Comparison of ENCODE assay signal across 16 cellular contexts in genomic region chr10:103047381-103047780, GRCh38.
DNase-seq lines count a peak whose midpoint lies in the region; ATAC-seq and TF ChIP-seq lines count a peak whose summit lies in the region.
"Had no signal": no experiment of that assay in that cellular context is flagged by ENCODE, and none has a peak within 500 bp of the region (broad histone marks: within the 10 kb centered on the region; RNA-seq: fewer than 3 reads in every experiment).

No MANE protein-coding gene starts in this region.

- no peak overlapping the region for H3K9ac ChIP-seq in Karpas-422 (ENCODE audit: low read length)
- H3K9ac ChIP-seq: BLaER1 treated with 17β-estradiol and CSF1 and Interleukin-3, amounts not matched to agents 10 nM and 100 nM had no signal

- H3K27me3 ChIP-seq in ascending aorta = no peaks in the 10 kb centered on the region
- H3K27me3 ChIP-seq in thoracic aorta (replicated peaks; ENCODE audit: insufficient read depth) = no peaks in the 10 kb centered on the region
- H3K27me3 ChIP-seq in Karpas-422 (ENCODE audit: low read length) = no peaks in the 10 kb centered on the region; the same call in 1 of the 2 replicates
- H3K27me3 ChIP-seq: BLaER1 treated with 17β-estradiol and CSF1 and Interleukin-3, amounts not matched to agents 10 nM and 100 nM had no signal

- H2AFZ ChIP-seq in Karpas-422 (ENCODE audit: low read length) = no peak overlapping the region

- POLR2A ChIA-PET in HEK293 (lab: Yijun Ruan, JAX) = interaction anchor here (0.7 kb wide), 1 partner anchor 12 kb away, joined by 3 read pairs; no protein-coding TSS in a partner anchor

- CTCF ChIA-PET in HEK293 (lab: Yijun Ruan, JAX) = no interaction called here

- H4K20me1 ChIP-seq in Karpas-422 (ENCODE audit: insufficient read depth, low read depth, low read length) = 0 out of 2 replicates have a peak, but pooled peaks cover 3% of the 10 kb centered on the region
- H4K20me1 ChIP-seq: BLaER1 treated with 17β-estradiol and CSF1 and Interleukin-3, amounts not matched to agents 10 nM and 100 nM had no signal

- H3K4me1 ChIP-seq in HEK293 (ENCODE audit: control insufficient read depth, insufficient read depth, low read length) (no peaks in the 10 kb centered on the region), ascending aorta (peaks cover 4 to 32% of the 10 kb centered on the region in 2 donors), thoracic aorta (ENCODE audit: control insufficient read depth in 1 of 2, low read depth in 2 of 2) (peaks cover 26 to 41% of the 10 kb centered on the region in 2 donors), Karpas-422 (ENCODE audit: low read length) (peaks cover 2% of the 10 kb centered on the region; the same call in 1 of the 2 replicates)
- H3K4me1 ChIP-seq: A549, Caco-2 had no signal

- DNase-seq in ascending aorta (ENCODE audit: low spot score in 2 of 2) (no peak), thoracic aorta (ENCODE audit: low spot score) (no peak), Karpas-422 (no peak), NAMALWA (ENCODE audit: low spot score) (no peak)
- DNase-seq: AML-193; Caco-2; Calu3; CD4-positive, alpha-beta T cell; CD8-positive, alpha-beta T cell; DMS79 treated with DMSO at 0.1 percent for 48 hours; GF-D8 had no signal

- ATAC-seq in thoracic aorta (ENCODE audit: insufficient number of reproducible peaks, low FRiP score, low read depth) = no peak
- ATAC-seq: A549; CD8-positive, alpha-beta T cell had no signal

- no peak overlapping the region for H3K27ac ChIP-seq in HEK293 (ENCODE audit: extremely low read depth, low read depth, low read length)
- peak overlapping the region; percentile 57 to 92 for H3K27ac ChIP-seq in ascending aorta
- H3K27ac ChIP-seq in thoracic aorta = peak overlapping the region; percentile 89 to 90
- no peak overlapping the region for H3K27ac ChIP-seq in Karpas-422 (ENCODE audit: low read length)
- H3K27ac ChIP-seq: 22Rv1; A549; BLaER1 treated with 17β-estradiol and CSF1 and Interleukin-3, amounts not matched to agents 10 nM and 100 nM; C4-2B had no signal

- no peaks in the 10 kb centered on the region for H3K79me2 ChIP-seq in Karpas-422 (ENCODE audit: low read length)

- no peaks in the 10 kb centered on the region for H3K36me3 ChIP-seq in HEK293 (ENCODE audit: control insufficient read depth in 2 of 2, insufficient read depth in 1 of 2, low read length in 2 of 2)
- no peaks in the 10 kb centered on the region for H3K36me3 ChIP-seq in ascending aorta
- no peaks in the 10 kb centered on the region for H3K36me3 ChIP-seq in thoracic aorta
- no peaks in the 10 kb centered on the region for H3K36me3 ChIP-seq in Karpas-422 (ENCODE audit: insufficient read depth, low read length)
- H3K36me3 ChIP-seq: BLaER1 treated with 17β-estradiol and CSF1 and Interleukin-3, amounts not matched to agents 10 nM and 100 nM had no signal

- intact Hi-C loops in ascending aorta (cut with DNase I) = loop anchor here (5.0 kb wide), 1 partner anchor 70 kb away; no protein-coding TSS in a partner anchor

- no peak overlapping the region for H3K4me2 ChIP-seq in Karpas-422 (ENCODE audit: low read depth, low read length, poor library complexity, severe bottlenecking)
- H3K4me2 ChIP-seq: A549; BLaER1 treated with 17β-estradiol and CSF1 and Interleukin-3, amounts not matched to agents 10 nM and 100 nM had no signal

- TF ChIP-seq CTCF in HEK293 (tag by site-specific recombination; IDR thresholded peaks at IDR 0.05) (no peak), ascending aorta (IDR thresholded peaks at IDR 0.05) (no peak), thoracic aorta (IDR thresholded peaks at IDR 0.05) (no peak)

- H3K4me3 ChIP-seq in HEK293 (ENCODE audit: low read depth, low read length) (no peak overlapping the region), ascending aorta (no peak overlapping the region), thoracic aorta (no peak overlapping the region), Karpas-422 (ENCODE audit: low read length) (no peak overlapping the region)
- H3K4me3 ChIP-seq: A549; BLaER1 treated with 17β-estradiol and CSF1 and Interleukin-3, amounts not matched to agents 10 nM and 100 nM had no signal

- H3K9me3 ChIP-seq in HEK293 (ENCODE audit: control insufficient read depth, insufficient read depth, low read depth, low read length) (no peaks in the 10 kb centered on the region), ascending aorta (no peaks in the 10 kb centered on the region), thoracic aorta (no peaks in the 10 kb centered on the region), Karpas-422 (ENCODE audit: low read length) (no peaks in the 10 kb centered on the region)
- H3K9me3 ChIP-seq: A549; BLaER1 treated with 17β-estradiol and CSF1 and Interleukin-3, amounts not matched to agents 10 nM and 100 nM; Caco-2 had no signal

- H3K9me2 ChIP-seq in Karpas-422 (replicated peaks; ENCODE audit: insufficient read depth, low read length) = no peaks in the 10 kb centered on the region

TF ChIP-seq in HEK293, 187 proteins besides CTCF, POLR2A, EP300 and RAD21:
- TF ChIP-seq ZNF529 (tag by site-specific recombination; IDR thresholded peaks at IDR 0.05; ENCODE audit: insufficient replicate concordance) (peak; percentile 95), SCRT2 (tag by site-specific recombination; IDR thresholded peaks at IDR 0.05) (no peak), ZNF211 (tag by site-specific recombination; IDR thresholded peaks at IDR 0.05; ENCODE audit: low read depth) (no peak), ZNF423 (tag by site-specific recombination; IDR thresholded peaks at IDR 0.05) (no peak)
TF ChIP-seq in HEK293: peak in this region for 1.

Comparison
In these comparisons a context has a peak if more than half of its experiments do, and no peak if none do; other contexts are left out.
1. H3K27ac ChIP-seq: peak in ascending aorta (2 of 2) and thoracic aorta (2 of 2); none in HEK293 (single experiment) and Karpas-422 (single experiment).